18 cellular contexts compared by ENCODE assay signal in the genomic region with DNA sequence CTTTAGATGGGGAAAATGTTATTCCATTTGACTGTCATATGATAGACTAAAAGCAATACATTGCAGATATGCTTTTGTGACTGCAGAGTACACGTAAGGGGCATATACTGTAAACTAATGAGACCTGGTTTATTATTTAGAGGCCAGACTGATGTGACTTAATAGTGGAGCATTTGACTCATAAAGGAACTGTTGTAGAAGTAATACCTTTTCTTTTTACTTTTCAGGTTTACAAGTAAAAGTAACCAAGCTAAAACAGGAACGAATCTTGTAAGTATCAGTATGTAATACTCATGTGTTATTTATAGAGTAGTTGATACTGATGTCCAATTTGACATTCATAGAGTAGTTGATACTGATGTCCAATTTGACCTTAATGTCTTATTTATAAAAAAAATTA. TPM values are rescaled to one million over a fixed set of nuclear protein-coding genes. Genes with fewer than 3 reads are reported as not detected.
DNase-seq lines count a peak whose midpoint lies in the region; ATAC-seq, FAIRE-seq and TF ChIP-seq lines count a peak whose summit lies in the region.
"Had no signal": no experiment of that assay in that cellular context is flagged by ENCODE, and none has a peak within 500 bp of the region (broad histone marks: within the 10 kb centered on the region; RNA-seq: fewer than 3 reads in every experiment).

No MANE protein-coding gene starts in this region.

- H3K4me3 ChIP-seq in GM12878 (no peak overlapping the region), trophoblast cell (ENCODE audit: low read depth, low read length) (no peak overlapping the region)
- H3K4me3 ChIP-seq: MG63 had no signal

- RAD21 ChIA-PET in GM12878 (lab: Charles Lee; ENCODE audit: unreplicated experiment): no interaction called here

- H3K27ac ChIP-seq in GM12878 (ENCODE audit: control insufficient read depth, insufficient read depth) (no peak overlapping the region), trophoblast cell (ENCODE audit: low read depth, low read length) (no peak overlapping the region)

- SMC1A ChIA-PET in GM12878 (lab: Charles Lee; ENCODE audit: uncharacterized antibody, unreplicated experiment): interaction anchor here (1.0 to 2.3 kb wide), 3 partner anchors 16 to 466 kb away, joined by 3 to 11 read pairs (median 3); no protein-coding TSS in a partner anchor

- no peak overlapping the region for H3K18ac ChIP-seq in trophoblast cell (ENCODE audit: low read length)

- no peak overlapping the region for H3K23ac ChIP-seq in trophoblast cell (ENCODE audit: low read length)

- H3K4ac ChIP-seq in trophoblast cell (ENCODE audit: low read depth, low read length): no peak overlapping the region

- H3K36me3 Mint-ChIP-seq in activated naive CD8-positive, alpha-beta T cell treated with anti-CD3 and anti-CD28 coated beads, Interleukin-2, amount 50 U/mL, for 24 hours (ENCODE audit: low read depth): peaks cover 55% of the 10 kb centered on the region
- H3K36me3 Mint-ChIP-seq: CD4-positive, alpha-beta memory T cell had no signal

- peak; percentile 63 for ATAC-seq in GM19351 (IDR thresholded peaks at IDR 0.05; ENCODE audit: unreplicated experiment)
- peak; percentile 51 for ATAC-seq in HG02885 (IDR thresholded peaks at IDR 0.05; ENCODE audit: poor library complexity, unreplicated experiment)
- peak; percentile 83 for ATAC-seq in GM12878
- ATAC-seq in activated naive CD8-positive, alpha-beta T cell treated with anti-CD3 and anti-CD28 coated beads, Interleukin-2, amount 50 U/mL, for 24 hours: no peak
- ATAC-seq: PC-3 had no signal

- no peak for TF ChIP-seq POLR2A in GM12878 (IDR thresholded peaks at IDR 0.05; ENCODE audit: low read depth, low read length)

- H3K36me3 ChIP-seq in GM12878 (ENCODE audit: control insufficient read depth in 2 of 2, insufficient read depth in 2 of 2, low read length in 1 of 2) (peaks cover 2% of the 10 kb centered on the region in 2 experiments; a peak in 2 of 4 replicates), trophoblast cell (ENCODE audit: control insufficient read depth in 1 of 2, insufficient read depth in 2 of 2, low read length in 2 of 2) (peaks cover 3 to 5% of the 10 kb centered on the region in 2 experiments)

- H3K4me3 Mint-ChIP-seq in activated naive CD8-positive, alpha-beta T cell treated with anti-CD3 and anti-CD28 coated beads, Interleukin-2, amount 50 U/mL, for 24 hours: no peak overlapping the region
- H3K4me3 Mint-ChIP-seq: CD4-positive, alpha-beta memory T cell had no signal

- CTCF ChIA-PET in GM12878 (lab: Yijun Ruan, JAX): interaction anchor here (1.6 kb wide), 1 partner anchor 11 kb away, joined by 8 read pairs; no protein-coding TSS in a partner anchor

- H3K4me2 ChIP-seq in GM12878 (ENCODE audit: control insufficient read depth, insufficient read depth) (no peak overlapping the region), trophoblast cell (ENCODE audit: low read length) (no peak overlapping the region)

- POLR2A ChIA-PET in GM12878 (lab: Charles Lee): interaction anchor here (1.2 kb wide), 1 partner anchor 19 kb away, joined by 3 read pairs; no protein-coding TSS in a partner anchor

- H4K12ac ChIP-seq in trophoblast cell (ENCODE audit: low read depth, low read length): no peak overlapping the region

- H2BK5ac ChIP-seq in trophoblast cell (ENCODE audit: low read depth, low read length, poor library complexity): no peak overlapping the region

- 21% methylated on average over 2 of the region's 2 CpGs for WGBS in GM12878 (ENCODE audit: insufficient coverage, insufficient replicate concordance, low lambda C conversion rate, missing lambda C conversion rate)
- WGBS in trophoblast cell (ENCODE audit: extremely low coverage, insufficient coverage, insufficient read length): no CpG with 5 or more reads among the region's 2 CpGs

- no TSS peak for BruUV-seq in GM12878 (replicated peaks; lab: Mats Ljungman, UMichigan)

- TF ChIP-seq CTCF in GM12878 (IDR thresholded peaks at IDR 0.05 in 2 of 3, conservative IDR thresholded peaks at IDR 0.05 in 1 of 3; ENCODE audit: control insufficient read depth in 2 of 3, extremely low read depth in 1 of 3, insufficient read depth in 1 of 3, low read depth in 3 of 3, low read length in 3 of 3): no peak

- FAIRE-seq in GM18507 (lab: Jason Lieb, UNC) (peak; percentile 21), GM12878 (lab: Jason Lieb, UNC) (peak; percentile 62)

- H3K4me1 ChIP-seq in GM12878 (ENCODE audit: control insufficient read depth, insufficient read depth, low read length) (peaks cover 4% of the 10 kb centered on the region; the same call in 1 of the 2 replicates), trophoblast cell (ENCODE audit: control insufficient read depth in 1 of 2, insufficient read depth in 2 of 2, low read length in 2 of 2) (no peaks in the 10 kb centered on the region)

- H3K9ac ChIP-seq in GM12878 (ENCODE audit: control insufficient read depth, insufficient read depth, low read length) (no peak overlapping the region), trophoblast cell (ENCODE audit: low read length) (no peak overlapping the region)

- H3K79me2 ChIP-seq in GM12878 (ENCODE audit: control insufficient read depth, insufficient read depth, low read length) (no peaks in the 10 kb centered on the region; the same call in 1 of the 2 replicates), trophoblast cell (ENCODE audit: control insufficient read depth, insufficient read depth, low read length, poor library complexity) (no peaks in the 10 kb centered on the region)

- H3K27me3 Mint-ChIP-seq in activated naive CD8-positive, alpha-beta T cell treated with anti-CD3 and anti-CD28 coated beads, Interleukin-2, amount 50 U/mL, for 24 hours: no peaks in the 10 kb centered on the region
- H3K27me3 Mint-ChIP-seq: CD4-positive, alpha-beta memory T cell had no signal

- H4K20me1 ChIP-seq in GM12878 (ENCODE audit: control insufficient read depth, insufficient read depth): no peaks in the 10 kb centered on the region

- no peak for TF ChIP-seq RAD21 in GM12878 (IDR thresholded peaks at IDR 0.05; ENCODE audit: insufficient read depth, low read depth, low read length)

- no peak overlapping the region; the same call in 1 of the 2 replicates for H2AFZ ChIP-seq in GM12878 (ENCODE audit: control insufficient read depth, low read depth, low read length)
- H2AFZ ChIP-seq in trophoblast cell (ENCODE audit: insufficient read depth, low read length, poor library complexity): no peak overlapping the region

- DNase-seq in GM18507 (ENCODE audit: extremely low spot score, insufficient read length, low read depth) (no peak), GM12878 (ENCODE audit: low read depth, low spot score) (no peak), 8988T (no peak), trophoblast cell (no peak), DMS53 (lab: John Stamatoyannopoulos, UW) (no peak)
- DNase-seq in activated naive CD8-positive, alpha-beta T cell treated with anti-CD3 and anti-CD28 coated beads, Interleukin-2, amount 50 U/mL, for 24 hours: no peak
- DNase-seq: Calu3; CD4-positive, alpha-beta memory T cell; DMS79; MG63; NCI-H1092; NCI-H146; NCI-H2081; NCI-H774; PC-3; SW 1271 had no signal

- in situ Hi-C loops in GM12878 (cut with MboI): loop anchor here (25.0 kb wide), 1 partner anchor 1834 kb away; a partner anchor contains a TSS

- no peak overlapping the region for H3K14ac ChIP-seq in trophoblast cell (ENCODE audit: low read length)

- H4K91ac ChIP-seq in trophoblast cell (ENCODE audit: low read depth, low read length): no peak overlapping the region

- no peak overlapping the region for H3K27ac Mint-ChIP-seq in activated naive CD8-positive, alpha-beta T cell treated with anti-CD3 and anti-CD28 coated beads, Interleukin-2, amount 50 U/mL, for 24 hours
- H3K27ac Mint-ChIP-seq: CD4-positive, alpha-beta memory T cell had no signal

- H4K8ac ChIP-seq in trophoblast cell (ENCODE audit: low read depth, low read length): no peak overlapping the region

- H3K9me3 Mint-ChIP-seq in activated naive CD8-positive, alpha-beta T cell treated with anti-CD3 and anti-CD28 coated beads, Interleukin-2, amount 50 U/mL, for 24 hours: no peaks in the 10 kb centered on the region
- H3K9me3 Mint-ChIP-seq: CD4-positive, alpha-beta memory T cell had no signal

- H2BK12ac ChIP-seq in trophoblast cell (ENCODE audit: low read length): no peak overlapping the region

- H3K27me3 ChIP-seq in GM12878 (replicated peaks in 1 of 2; ENCODE audit: control insufficient read depth in 2 of 2, insufficient read depth in 2 of 2, low read length in 1 of 2) (no peaks in the 10 kb centered on the region), trophoblast cell (ENCODE audit: insufficient read depth, low read length) (no peaks in the 10 kb centered on the region)
- H3K27me3 ChIP-seq: MG63 had no signal

- no peak overlapping the region for H2AK5ac ChIP-seq in trophoblast cell (ENCODE audit: low read length)

- no peaks in the 10 kb centered on the region for H3K79me1 ChIP-seq in trophoblast cell (ENCODE audit: low read length)

- intact Hi-C loops in GM12878 (cut with micrococcal nuclease; ENCODE audit: unreplicated experiment): no loop called here

- no peak for TF ChIP-seq EP300 in GM12878 (IDR thresholded peaks at IDR 0.05; ENCODE audit: borderline replicate concordance in 1 of 2, control insufficient read depth in 1 of 2, low read depth in 2 of 2, low read length in 2 of 2)

- no peaks in the 10 kb centered on the region for H3K9me3 ChIP-seq in GM12878 (replicated peaks; ENCODE audit: control insufficient read depth, insufficient read depth, low read length)
- no peaks in the 10 kb centered on the region for H3K9me3 ChIP-seq in trophoblast cell (ENCODE audit: insufficient read depth, low read depth, low read length)
- H3K9me3 ChIP-seq: MG63 had no signal

- H3K4me1 Mint-ChIP-seq in activated naive CD8-positive, alpha-beta T cell treated with anti-CD3 and anti-CD28 coated beads, Interleukin-2, amount 50 U/mL, for 24 hours: no peaks in the 10 kb centered on the region
- H3K4me1 Mint-ChIP-seq: CD4-positive, alpha-beta memory T cell had no signal

- no peak overlapping the region for H2BK120ac ChIP-seq in trophoblast cell (ENCODE audit: insufficient read depth, low read length, poor library complexity)

RNA-seq across cellular contexts. Expression of a gene that starts 13.1 kb away (rescaled TPM):
- 39.6 and 39.8 TPM in 2 replicates for total RNA-seq in GM12878 (2013; cell fraction: nucleolus; rRNA removed)
- total RNA-seq in GM12878 (2014; rRNA removed) (53.8 and 83.5 TPM in 2 replicates), GM12878 (2014; rRNA removed; fragmentation: Illumina TruSeq; extraction: Trizol) (81.9 and 82.3 TPM in 2 replicates), GM12878 (2021) (65.0 and 66.6 TPM in 2 replicates)
- polyA plus RNA-seq in GM12878 (2011; ENCODE audit: low read depth): 31.7 TPM
- polyA plus RNA-seq in GM12878 (2011; rRNA removed) (70.8 and 108 TPM in 2 replicates), GM12878 (2014; fragmentation: Illumina TruSeq; extraction: Trizol) (72.9 and 95.4 TPM in 2 replicates), GM12878 (2014; fragmentation: Nextera tagmentation; extraction: Ambion mirVana) (10 to 100 TPM; 49.4 to 59.5 TPM), GM12878 (2014; rRNA removed) (32.7 and 46.2 TPM in 2 replicates), GM12878 (2016; fragmentation: Nextera tagmentation; extraction: Ambion mirVana) (10 to 100 TPM; 70.8 to 81.4 TPM)
- 26.0 and 30.7 TPM in 2 replicates for polyA plus RNA-seq in GM12878 (2011; cell fraction: cytosol; rRNA removed)
- polyA plus RNA-seq in GM12878 (2011; cell fraction: nucleus; rRNA removed): 19.7 and 22.3 TPM in 2 replicates
- polyA plus RNA-seq in GM12878 (2012): 25.0 and 29.8 TPM in 2 replicates
- 33.2 and 61.9 TPM in 2 replicates for polyA minus RNA-seq in GM12878 (2011; rRNA and poly(A)+ RNA removed)
- polyA minus RNA-seq in GM12878 (2011; cell fraction: cytosol; rRNA and poly(A)+ RNA removed): 26.9 and 37.1 TPM in 2 replicates
- polyA minus RNA-seq in GM12878 (2011; cell fraction: nucleus; rRNA and poly(A)+ RNA removed): 11.8 and 20.9 TPM in 2 replicates
- 26.8 and 28.9 TPM in 2 replicates for polyA plus RNA-seq in trophoblast cell (2013)
